In the genomic region with DNA sequence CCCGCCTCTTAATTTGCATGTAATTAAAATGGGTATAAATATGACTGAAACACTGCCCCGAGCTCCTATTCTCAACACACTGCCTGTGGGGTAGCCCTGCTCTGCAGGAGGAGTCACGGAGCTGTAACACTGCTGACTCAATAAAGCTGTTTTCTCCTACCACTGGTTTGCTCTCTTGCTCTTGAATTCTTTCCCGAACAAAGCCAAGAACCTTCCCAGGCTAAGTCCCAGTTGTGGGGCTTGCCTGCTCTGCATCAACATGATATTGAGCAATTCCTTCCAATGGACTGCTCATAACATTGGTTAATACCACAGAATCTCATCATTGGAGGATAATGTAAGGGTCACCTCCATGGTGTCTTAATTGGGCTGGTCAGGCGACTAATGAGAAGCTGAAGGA, we compare ENCODE assay signal across 28 cellular contexts.
DNase-seq lines count a peak whose midpoint lies in the region; ATAC-seq, FAIRE-seq and TF ChIP-seq lines count a peak whose summit lies in the region.
"Had no signal": no experiment of that assay in that cellular context is flagged by ENCODE, and none has a peak within 500 bp of the region (broad histone marks: within the 10 kb centered on the region; RNA-seq: fewer than 3 reads in every experiment).

No MANE protein-coding gene starts in this region.

- CTCF ChIA-PET in CD4-positive, alpha-beta memory T cell (lab: Charles Lee; ENCODE audit: partially characterized antibody) = no interaction called here

- no peak overlapping the region for H3K27ac ChIP-seq in gastroesophageal sphincter
- no peak overlapping the region for H3K27ac ChIP-seq in CD4-positive, alpha-beta memory T cell (ENCODE audit: low read depth, low read length)
- H3K27ac ChIP-seq: HL-60, neural progenitor cell, RWPE1, SK-N-MC had no signal

- TF ChIP-seq CTCF in gastroesophageal sphincter (IDR thresholded peaks at IDR 0.05) = no peak

- no peak for TF ChIP-seq POLR2A in gastroesophageal sphincter (IDR thresholded peaks at IDR 0.05)

- POLR2A ChIA-PET in CD4-positive, alpha-beta memory T cell (lab: Charles Lee; ENCODE audit: partially characterized antibody) = no interaction called here

- H3K4me1 Mint-ChIP-seq in CD4-positive, alpha-beta memory T cell = no peaks in the 10 kb centered on the region
- H3K4me1 Mint-ChIP-seq: activated CD4-positive, alpha-beta memory T cell treated with anti-CD3 and anti-CD28 coated beads, Interleukin-2, amount 10 ng/mL, durations not matched to agents 7 days and 5 days; activated naive CD8-positive, alpha-beta T cell treated with anti-CD3 and anti-CD28 coated beads for 36 hours; neural progenitor cell had no signal

- H3K4me3 ChIP-seq in adipocyte (ENCODE audit: low read length) (peak overlapping the region; percentile 27), gastroesophageal sphincter (no peak overlapping the region)
- H3K4me3 ChIP-seq in CD4-positive, alpha-beta memory T cell (ENCODE audit: low read length in 2 of 2) = no peak overlapping the region
- H3K4me3 ChIP-seq: GM23248, neural progenitor cell, sigmoid colon, SK-N-MC had no signal

- no peak overlapping the region for H3K4me3 Mint-ChIP-seq in CD4-positive, alpha-beta memory T cell
- H3K4me3 Mint-ChIP-seq: activated CD4-positive, alpha-beta memory T cell treated with anti-CD3 and anti-CD28 coated beads, Interleukin-2, amount 10 ng/mL, durations not matched to agents 7 days and 5 days; activated naive CD8-positive, alpha-beta T cell treated with anti-CD3 and anti-CD28 coated beads for 36 hours; HFFc6; neural progenitor cell; stimulated activated naive CD8-positive, alpha-beta T cell treated with anti-CD3 and anti-CD28 coated beads, Interleukin-15, Interleukin-2, amounts not matched to agents 100 ng/mL and 50 ng/mL, for 24 hours had no signal

- no peaks in the 10 kb centered on the region for H3K36me3 Mint-ChIP-seq in CD4-positive, alpha-beta memory T cell
- H3K36me3 Mint-ChIP-seq: activated naive CD8-positive, alpha-beta T cell treated with anti-CD3 and anti-CD28 coated beads for 36 hours; neural progenitor cell had no signal

- peak; percentile 13 for FAIRE-seq in urothelium cell line (lab: Jason Lieb, UNC)
- FAIRE-seq: endothelial cell of umbilical vein, GM12892, TTC549 had no signal

- peaks cover 0 to 2% of the 10 kb centered on the region in 2 donors for H3K27me3 Mint-ChIP-seq in CD4-positive, alpha-beta memory T cell
- H3K27me3 Mint-ChIP-seq: activated CD4-positive, alpha-beta memory T cell treated with anti-CD3 and anti-CD28 coated beads, Interleukin-2, amount 10 ng/mL, durations not matched to agents 7 days and 5 days had no signal

- peak; percentile 52 for ATAC-seq in gastroesophageal sphincter
- ATAC-seq in HG03280 (IDR thresholded peaks at IDR 0.05; ENCODE audit: unreplicated experiment) = no peak

- DNase-seq in adipocyte (ENCODE audit: low read depth) (peak; percentile 71), mesenteric fat pad (ENCODE audit: low spot score) (peak; percentile 20), urothelium cell line (ENCODE audit: low spot score) (no peak), NCI-H1930 (lab: John Stamatoyannopoulos, UW) (no peak)
- DNase-seq in CD4-positive, alpha-beta memory T cell = no peak
- DNase-seq: activated CD4-positive, alpha-beta memory T cell treated with anti-CD3 and anti-CD28 coated beads, Interleukin-2, amount 10 ng/mL, durations not matched to agents 7 days and 5 days; activated CD4-positive, CD25-positive, alpha-beta regulatory T cell treated with anti-CD3 and anti-CD28 coated beads, Interleukin-2, amount 50 U/mL, for 72 hours; activated naive CD8-positive, alpha-beta T cell treated with anti-CD3 and anti-CD28 coated beads for 36 hours; C1 segment of cervical spinal cord; Caco-2; cerebellar nuclear complex; GM23248; HFFc6; Karpas-422; NCI-H1436; NCI-H446; posterior cingulate gyrus; sigmoid colon had no signal

- H3K9me3 ChIP-seq in adipocyte (ENCODE audit: control insufficient read depth, low read length) = peaks cover 24% of the 10 kb centered on the region
- peaks cover 0 to 17% (median 0%) of the 10 kb centered on the region in 3 donors for H3K9me3 ChIP-seq in gastroesophageal sphincter
- peaks cover 0 to 5% of the 10 kb centered on the region in 2 donors for H3K9me3 ChIP-seq in CD4-positive, alpha-beta memory T cell (ENCODE audit: control insufficient read depth in 1 of 2, low read length in 2 of 2)

- no peak for TF ChIP-seq EP300 in gastroesophageal sphincter (IDR thresholded peaks at IDR 0.05)

- H3K9me3 Mint-ChIP-seq in CD4-positive, alpha-beta memory T cell = peaks cover 0 to 10% (median 6%) of the 10 kb centered on the region in 8 donors

- H3K4me1 ChIP-seq in adipocyte (ENCODE audit: control insufficient read depth, insufficient read depth, low read length) (peaks cover 33% of the 10 kb centered on the region), gastroesophageal sphincter (peaks cover 3 to 17% (median 4%) of the 10 kb centered on the region in 3 donors)
- no peaks in the 10 kb centered on the region for H3K4me1 ChIP-seq in CD4-positive, alpha-beta memory T cell (ENCODE audit: insufficient read depth, low read length)
- H3K4me1 ChIP-seq: Caco-2, neural progenitor cell, sigmoid colon had no signal

- H3K27me3 ChIP-seq in adipocyte (replicated peaks; ENCODE audit: control insufficient read depth, insufficient read depth, low read length) = no peaks in the 10 kb centered on the region
- no peaks in the 10 kb centered on the region for H3K27me3 ChIP-seq in gastroesophageal sphincter
- no peaks in the 10 kb centered on the region for H3K27me3 ChIP-seq in CD4-positive, alpha-beta memory T cell (ENCODE audit: insufficient read depth, low read length)
- H3K27me3 ChIP-seq: neural progenitor cell, sigmoid colon had no signal

- no peaks in the 10 kb centered on the region for H3K36me3 ChIP-seq in adipocyte (ENCODE audit: control insufficient read depth, insufficient read depth, low read length, severe bottlenecking)
- H3K36me3 ChIP-seq in gastroesophageal sphincter = no peaks in the 10 kb centered on the region
- H3K36me3 ChIP-seq in CD4-positive, alpha-beta memory T cell (ENCODE audit: insufficient read depth, low read length) = no peaks in the 10 kb centered on the region
- H3K36me3 ChIP-seq: neural progenitor cell, sigmoid colon had no signal

- 85 to 100% methylated on average over 1 to 5 of the region's 5 CpGs for WGBS in gastroesophageal sphincter (ENCODE audit: low coverage in 1 of 2), 2 donors

- H3K9ac ChIP-seq in adipocyte (ENCODE audit: low read length) = peak overlapping the region; percentile 20
- H3K9ac ChIP-seq: GM23248, neural progenitor cell had no signal

- intact Hi-C loops in CD4-positive, alpha-beta memory T cell (cut with micrococcal nuclease) = no loop called here

- no peak overlapping the region for H3K27ac Mint-ChIP-seq in CD4-positive, alpha-beta memory T cell
- H3K27ac Mint-ChIP-seq: activated CD4-positive, alpha-beta memory T cell treated with anti-CD3 and anti-CD28 coated beads, Interleukin-2, amount 10 ng/mL, durations not matched to agents 7 days and 5 days; activated naive CD8-positive, alpha-beta T cell treated with anti-CD3 and anti-CD28 coated beads for 36 hours; HFFc6; neural progenitor cell; stimulated activated naive CD8-positive, alpha-beta T cell treated with anti-CD3 and anti-CD28 coated beads, Interleukin-15, Interleukin-2, amounts not matched to agents 100 ng/mL and 50 ng/mL, for 24 hours had no signal

Comparison
In these comparisons a context has a peak if more than half of its experiments do, and no peak if none do; other contexts are left out.
1. DNase-seq: peak in adipocyte (single experiment) and mesenteric fat pad (single experiment); none in urothelium cell line (single experiment), NCI-H1930 (0 of 2) and CD4-positive, alpha-beta memory T cell (0 of 5).